ENCODE assay signal across 22 cellular contexts in the genomic region with DNA sequence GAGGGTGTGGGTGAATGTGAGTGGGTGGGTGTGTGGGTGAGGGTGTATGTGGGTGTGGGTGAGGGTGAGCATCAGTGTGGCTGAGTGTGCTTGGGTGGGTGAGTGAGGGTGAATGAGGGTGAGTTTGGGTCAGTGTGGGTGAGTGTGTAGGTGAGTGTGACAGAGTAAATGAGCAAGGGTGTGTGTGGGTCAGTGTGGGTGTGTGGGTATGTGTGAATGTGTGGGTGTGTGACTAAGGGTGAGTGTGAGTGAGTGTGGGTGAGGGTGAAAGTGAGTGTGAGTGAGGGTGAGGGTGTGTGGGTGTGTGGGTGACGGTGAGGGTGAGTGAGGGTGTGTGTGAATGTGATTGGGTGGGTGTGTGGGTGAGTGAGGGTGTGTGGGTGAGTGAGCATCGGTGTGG.
"Had no signal": no experiment of that assay in that cellular context is flagged by ENCODE, and none has a peak within 500 bp of the region (broad histone marks: within the 10 kb centered on the region; RNA-seq: fewer than 3 reads in every experiment).

No MANE protein-coding gene starts in this region.

- H3K9me3 ChIP-seq: left lung, lower lobe of right lung, neutrophil, right atrium auricular region, suprapubic skin, thyroid gland, uterus had no signal

- H3K4me3 Mint-ChIP-seq: memory B cell, naive B cell, nephron progenitor cell, type B pancreatic cell had no signal

- H3K27ac Mint-ChIP-seq: memory B cell, naive B cell, type B pancreatic cell had no signal

- H3K4me1 ChIP-seq: left lung, lower lobe of right lung, right atrium auricular region, suprapubic skin, thyroid gland, uterus had no signal

- H3K36me3 Mint-ChIP-seq: memory B cell, type B pancreatic cell had no signal

- H3K4me3 ChIP-seq: dorsolateral prefrontal cortex, left lung, lower lobe of right lung, right atrium auricular region, suprapubic skin, thyroid gland, uterus had no signal

- H3K27me3 ChIP-seq: left lung, neutrophil, right atrium auricular region, suprapubic skin, thyroid gland, uterus had no signal

- H3K27ac ChIP-seq: dorsolateral prefrontal cortex, left lung, lower lobe of right lung, neutrophil, right atrium auricular region, suprapubic skin, thyroid gland, uterus had no signal

- ATAC-seq: left lung; stimulated activated naive CD8-positive, alpha-beta T cell treated with anti-CD3 and anti-CD28 coated beads, Interleukin-15, Interleukin-2, amounts not matched to agents 100 U/mL and 50 U/mL, for 24 hours had no signal

- DNase-seq: cortex of kidney; dorsolateral prefrontal cortex; effector CD8-positive, alpha-beta T cell; glutamatergic neuron; islet precursor cell; left lung; lower lobe of right lung; naive B cell; nephron progenitor cell; posterior cingulate gyrus; small intestine; stimulated activated CD4-positive, alpha-beta T cell treated with anti-CD3 and anti-CD28 coated beads, Interleukin-12 subunit alpha, Interleukin-12 subunit beta, amount 100 ng/mL, for 4 hours; stimulated activated CD4-positive, alpha-beta T cell treated with anti-CD3 and anti-CD28 coated beads, Interleukin-2, amount 100 ng/mL, for 48 hours; stimulated activated naive CD8-positive, alpha-beta T cell treated with anti-CD3 and anti-CD28 coated beads, Interleukin-15, Interleukin-2, amounts not matched to agents 100 U/mL and 50 U/mL, for 24 hours; thyroid gland; uterus had no signal

- H3K27me3 Mint-ChIP-seq: memory B cell had no signal

- H3K36me3 ChIP-seq: left lung, lower lobe of right lung, neutrophil, right atrium auricular region, suprapubic skin, thyroid gland, uterus had no signal

- H3K9me3 Mint-ChIP-seq: type B pancreatic cell had no signal

- FAIRE-seq: frontal cortex, small intestine had no signal
